ENCODE assay signal across 8 cellular contexts in the genomic region with DNA sequence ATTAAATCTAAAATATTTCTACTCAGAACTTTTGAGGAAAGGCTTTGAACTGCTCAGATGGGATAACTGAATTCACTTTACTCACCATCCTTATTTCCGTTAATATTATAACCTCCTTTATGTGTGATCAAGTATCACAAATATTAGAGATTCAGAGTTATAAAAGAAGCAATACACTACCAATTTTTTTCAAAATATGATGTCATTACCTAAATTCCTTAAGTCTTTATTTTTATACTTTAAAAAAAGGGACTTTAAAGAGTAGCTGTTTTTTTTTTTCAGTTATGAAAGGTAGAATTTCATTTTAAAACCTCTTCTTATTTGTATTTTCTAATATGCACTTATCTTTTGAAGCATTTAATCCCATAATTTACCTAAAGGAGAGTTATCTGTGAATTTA.
"Had no signal": no experiment of that assay in that cellular context is flagged by ENCODE, and none has a peak within 500 bp of the region (broad histone marks: within the 10 kb centered on the region; RNA-seq: fewer than 3 reads in every experiment).

No MANE protein-coding gene starts in this region.

- ATAC-seq: GM23338, HCT116 had no signal

- DNase-seq: H7, KBM-7 had no signal

- H3K4me3 ChIP-seq: GM23338, HAP-1 had no signal

- H3K27ac ChIP-seq: KMS-11 had no signal

- FAIRE-seq: H1, HTR-8/SVneo had no signal

- H3K9ac ChIP-seq: KMS-11 had no signal

- H3K4me2 ChIP-seq: GM23338, KMS-11 had no signal

- H3K36me3 ChIP-seq: HAP-1 had no signal

- H3K4me1 ChIP-seq: HAP-1 had no signal

- H3K9me3 ChIP-seq: HAP-1 had no signal

- H2AFZ ChIP-seq: GM23338 had no signal
